In genomic region chr2:240197439-240198139, GRCh38 we compare ENCODE assay signal across 1 cellular context.
TF ChIP-seq lines count a peak whose summit lies in the region.

No MANE protein-coding gene starts in this region.

TF ChIP-seq in HepG2, 621 proteins besides CTCF, POLR2A, EP300 and RAD21 (continued from another document):
- TF ChIP-seq, protein P1, sequence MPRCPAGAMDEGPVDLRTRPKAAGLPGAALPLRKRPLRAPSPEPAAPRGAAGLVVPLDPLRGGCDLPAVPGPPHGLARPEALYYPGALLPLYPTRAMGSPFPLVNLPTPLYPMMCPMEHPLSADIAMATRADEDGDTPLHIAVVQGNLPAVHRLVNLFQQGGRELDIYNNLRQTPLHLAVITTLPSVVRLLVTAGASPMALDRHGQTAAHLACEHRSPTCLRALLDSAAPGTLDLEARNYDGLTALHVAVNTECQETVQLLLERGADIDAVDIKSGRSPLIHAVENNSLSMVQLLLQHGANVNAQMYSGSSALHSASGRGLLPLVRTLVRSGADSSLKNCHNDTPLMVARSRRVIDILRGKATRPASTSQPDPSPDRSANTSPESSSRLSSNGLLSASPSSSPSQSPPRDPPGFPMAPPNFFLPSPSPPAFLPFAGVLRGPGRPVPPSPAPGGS (CRISPR knock-in tag; IDR thresholded peaks at IDR 0.05): no peak
- TF ChIP-seq FOXJ3 (CRISPR knock-in tag; IDR thresholded peaks at IDR 0.05; ENCODE audit: borderline replicate concordance): no peak
- TF ChIP-seq KLF16 (CRISPR knock-in tag; IDR thresholded peaks at IDR 0.05): 0 out of 4 replicates have a peak, but pooled peaks of 1 of the 2 experiments have one; percentile 13
- TF ChIP-seq CREB1 (IDR thresholded peaks at IDR 0.05): peak; percentile 54; the same call in 1 of the 2 replicates
- no peak for TF ChIP-seq CREB1 (CRISPR knock-in tag; IDR thresholded peaks at IDR 0.05)
